8 cellular contexts compared by ENCODE assay signal in genomic region chr19:2775556-2776430, GRCh38. TPM values are rescaled to one million over a fixed set of nuclear protein-coding genes. Genes with fewer than 3 reads are reported as not detected.
A peak's percentile ranks its signal among the peaks of the same experiment; 100 is the strongest.
DNase-seq lines count a peak whose midpoint lies in the region; ATAC-seq and TF ChIP-seq lines count a peak whose summit lies in the region.

No MANE protein-coding gene starts in this region.

- H3K4me1 ChIP-seq in esophagus muscularis mucosa (peaks cover 58 to 77% (median 69%) of the 10 kb centered on the region in 4 donors), transverse colon (peaks cover under 1 to 25% (median 10%) of the 10 kb centered on the region in 4 donors)

- peak overlapping the region; percentile 6 to 30 (median 22) for H3K4me3 ChIP-seq in esophagus muscularis mucosa
- peak overlapping the region in 1 of 4 donors; percentile 13 for H3K4me3 ChIP-seq in transverse colon

- peaks cover 20 to 30% (median 20%) of the 10 kb centered on the region in 3 donors for H3K4me1 Mint-ChIP-seq in IgD-negative memory B cell
- H3K4me1 Mint-ChIP-seq in progenitor cell of endocrine pancreas (ENCODE audit: low read depth): peaks cover 1% of the 10 kb centered on the region

- peak overlapping the region; percentile 52 to 86 (median 74) for H3K4me3 Mint-ChIP-seq in IgD-negative memory B cell
- H3K4me3 Mint-ChIP-seq in progenitor cell of endocrine pancreas (ENCODE audit: low read depth): no peak overlapping the region

- no peaks in the 10 kb centered on the region for H3K9me3 ChIP-seq in esophagus muscularis mucosa
- H3K9me3 ChIP-seq in transverse colon: no peaks in the 10 kb centered on the region

- peak overlapping the region; percentile 82 to 98 (median 98) for H3K27ac Mint-ChIP-seq in IgD-negative memory B cell
- peak overlapping the region; percentile 84 for H3K27ac Mint-ChIP-seq in progenitor cell of endocrine pancreas

- H3K36me3 ChIP-seq in esophagus muscularis mucosa: peaks cover 0 to 16% (median 0%) of the 10 kb centered on the region in 4 donors
- no peaks in the 10 kb centered on the region for H3K36me3 ChIP-seq in transverse colon

- 76% methylated on average over 26 of the region's 29 CpGs for WGBS in esophagus muscularis mucosa
- WGBS in transverse colon (ENCODE audit: low coverage in 1 of 2), 2 donors: 69 to 75% methylated on average over 15 to 29 of the region's 29 CpGs

- H3K36me3 Mint-ChIP-seq in IgD-negative memory B cell (peaks cover 8% of the 10 kb centered on the region), progenitor cell of endocrine pancreas (ENCODE audit: insufficient read depth) (peaks cover 7% of the 10 kb centered on the region)

- no peaks in the 10 kb centered on the region for H3K9me3 Mint-ChIP-seq in IgD-negative memory B cell
- H3K9me3 Mint-ChIP-seq in progenitor cell of endocrine pancreas (ENCODE audit: low read depth): no peaks in the 10 kb centered on the region

- intact Hi-C loops in esophagus muscularis mucosa (cut with DNase I): no loop called here
- intact Hi-C loops in transverse colon (cut with DNase I; ENCODE audit: low total_unique reads): no loop called here

- TF ChIP-seq CTCF in esophagus muscularis mucosa (IDR thresholded peaks at IDR 0.05): no peak
- no peak for TF ChIP-seq CTCF in progenitor cell of endocrine pancreas (IDR thresholded peaks at IDR 0.05; ENCODE audit: unreplicated experiment)
- TF ChIP-seq CTCF in transverse colon (IDR thresholded peaks at IDR 0.05): no peak

- H3K27me3 ChIP-seq in esophagus muscularis mucosa (no peaks in the 10 kb centered on the region), transverse colon (no peaks in the 10 kb centered on the region)

- H3K27ac ChIP-seq in esophagus muscularis mucosa (replicated peaks in 1 of 4) (peak overlapping the region; percentile 42 to 59 (median 48)), transverse colon (peak overlapping the region; percentile 47 to 77 (median 66))

- no peak for TF ChIP-seq EP300 in esophagus muscularis mucosa (IDR thresholded peaks at IDR 0.05)
- TF ChIP-seq EP300 in transverse colon (IDR thresholded peaks at IDR 0.05; ENCODE audit: low read depth): no peak

- DNase-seq in activated T-cell treated with anti-CD3 and anti-CD28 coated beads for 24 hours (ENCODE audit: low read depth) (peak; percentile 54), esophagus muscularis mucosa (ENCODE audit: extremely low spot score) (no peak), progenitor cell of endocrine pancreas (ENCODE audit: low spot score, unreplicated experiment) (no peak), transverse colon (peak; percentile 71), putamen (ENCODE audit: low spot score) (no peak)

- H3K27me3 Mint-ChIP-seq in IgD-negative memory B cell: no peaks in the 10 kb centered on the region
- H3K27me3 Mint-ChIP-seq in progenitor cell of endocrine pancreas: no peaks in the 10 kb centered on the region

- ATAC-seq in HG03159 (IDR thresholded peaks at IDR 0.05; ENCODE audit: unreplicated experiment): no peak
- no peak for ATAC-seq in HG02852 (IDR thresholded peaks at IDR 0.05; ENCODE audit: unreplicated experiment)

- in situ Hi-C loops in transverse colon (cut with MboI; ENCODE audit: low pct_ligation_motif_present in 1 of 4, low pct_unique_long_range_greater_than_20kb in 1 of 4, low sequenced_read_pairs in 3 of 4): no loop called here

- no peak for TF ChIP-seq POLR2A in esophagus muscularis mucosa (IDR thresholded peaks at IDR 0.05; ENCODE audit: low read depth)
- no peak for TF ChIP-seq POLR2A in transverse colon (IDR thresholded peaks at IDR 0.05)

RNA-seq across cellular contexts. Expression of gene SGTA, which starts 7.3 kb away (rescaled TPM):
- 44.2 TPM for polyA plus RNA-seq in IgD-negative memory B cell
- total RNA-seq in esophagus muscularis mucosa: 10 to 100 TPM; 53.6 to 71.2 (median 59.2) TPM
- 74.1 and 77.5 TPM in 2 replicates for total RNA-seq in progenitor cell of endocrine pancreas
- 10 to 100 TPM; 37.0 to 66.6 (median 47.5) TPM for total RNA-seq in transverse colon

RNA-seq across cellular contexts. Expression of gene THOP1, which starts 9.5 kb away (rescaled TPM):
- 54.4 TPM for polyA plus RNA-seq in IgD-negative memory B cell
- total RNA-seq in esophagus muscularis mucosa: 10 to 100 TPM; 22.8 to 65.3 (median 42.4) TPM
- 103 and 108 TPM in 2 replicates for total RNA-seq in progenitor cell of endocrine pancreas
- total RNA-seq in transverse colon: 100 to 1,000 TPM in 1 of 4 donors, 10 to 100 TPM in 3; 32.9 to 149 (median 42.0) TPM

RNA-seq across cellular contexts. Expression of gene SLC39A3, which starts 36.0 kb away (rescaled TPM):
- polyA plus RNA-seq in IgD-negative memory B cell: 86.9 TPM
- total RNA-seq in esophagus muscularis mucosa: 10 to 100 TPM; 31.6 to 36.9 (median 33.8) TPM
- total RNA-seq in progenitor cell of endocrine pancreas: 22.7 and 23.8 TPM in 2 replicates
- 10 to 100 TPM; 10.1 to 40.4 (median 24.7) TPM for total RNA-seq in transverse colon

RNA-seq across cellular contexts. Expression of gene ZNF554, which starts 43.9 kb away (rescaled TPM):
- polyA plus RNA-seq in IgD-negative memory B cell: 4.7 TPM
- total RNA-seq in esophagus muscularis mucosa (1 to 10 TPM; 2.9 to 7.1 (median 4.6) TPM), progenitor cell of endocrine pancreas (12.1 and 14.1 TPM in 2 replicates), transverse colon (10 to 100 TPM in 1 of 4 donors, 1 to 10 TPM in 2, under 1 TPM in 1; 0.75 to 10.2 (median 4.9) TPM)

RNA-seq across cellular contexts. Expression of gene DIRAS1, which starts 54.6 kb away (rescaled TPM):
- 0.64 TPM for polyA plus RNA-seq in IgD-negative memory B cell
- total RNA-seq in esophagus muscularis mucosa: 10 to 100 TPM in 3 of 4 donors, 1 to 10 TPM in 1; 7.0 to 19.2 (median 14.3) TPM
- 8.6 and 10.8 TPM in 2 replicates for total RNA-seq in progenitor cell of endocrine pancreas
- total RNA-seq in transverse colon: 1 to 10 TPM in 1 of 4 donors, under 1 TPM in 2, not detected in 1; 0.41 to 1.4 (median 0.64) TPM

Comparison
In these comparisons a context has a peak if more than half of its experiments do, and no peak if none do; other contexts are left out.
1. DNase-seq: peak in activated T-cell treated with anti-CD3 and anti-CD28 coated beads for 24 hours (single experiment) and transverse colon (single experiment); none in esophagus muscularis mucosa (single experiment), progenitor cell of endocrine pancreas (single experiment) and putamen (single experiment).